ENCODE assay signal across 8 cellular contexts in genomic region chr11:119108151-119108856, GRCh38. TPM values are rescaled to one million over a fixed set of nuclear protein-coding genes. Genes with fewer than 3 reads are reported as not detected.
A peak's percentile ranks its signal among the peaks of the same experiment; 100 is the strongest.
DNase-seq lines count a peak whose midpoint lies in the region; ATAC-seq, FAIRE-seq and TF ChIP-seq lines count a peak whose summit lies in the region.

No MANE protein-coding gene starts in this region.

- H3K36me3 ChIP-seq in bronchial epithelial cell (ENCODE audit: control insufficient read depth, insufficient read depth, low read length): peaks cover 8% of the 10 kb centered on the region
- H3K36me3 ChIP-seq in thoracic aorta: peaks cover 20% of the 10 kb centered on the region

- POLR2A ChIA-PET in HEK293T (lab: Yijun Ruan, JAX): interaction anchor here (7.0 kb wide), 1 partner anchor 13 kb away, joined by 67 read pairs; the partner anchor contains the start of gene HINFP

- ATAC-seq in thoracic aorta (ENCODE audit: insufficient number of reproducible peaks, low FRiP score, low read depth): no peak

- WGBS in lower leg skin, 2 donors: 15 to 16% methylated on average over 6 to 8 of the region's 8 CpGs

- TF ChIP-seq POLR2A in lower leg skin (IDR thresholded peaks at IDR 0.05): no peak

- CTCF ChIA-PET in HEK293T (lab: Yijun Ruan, JAX): no interaction called here

- peak overlapping the region; percentile 81 for H3K4me3 ChIP-seq in bronchial epithelial cell (ENCODE audit: low read depth, low read length)
- H3K4me3 ChIP-seq in lower leg skin (ENCODE audit: low read depth, poor library complexity, severe bottlenecking): peak overlapping the region; percentile 85
- H3K4me3 ChIP-seq in thoracic aorta: peak overlapping the region; percentile 99

- TF ChIP-seq CTCF in bronchial epithelial cell (IDR thresholded peaks at IDR 0.05; ENCODE audit: insufficient read depth, low read length, severe bottlenecking): no peak
- no peak for TF ChIP-seq CTCF in lower leg skin (IDR thresholded peaks at IDR 0.05)
- TF ChIP-seq CTCF in thoracic aorta (IDR thresholded peaks at IDR 0.05): no peak

- DNase-seq in DMS53 treated with DMSO at 0.1 percent for 48 hours (lab: John Stamatoyannopoulos, UW; ENCODE audit: unreplicated experiment): peak; percentile 66
- peak; percentile 39 for DNase-seq in HEK293T (ENCODE audit: extremely low spot score)
- DNase-seq in RPMI7951 (ENCODE audit: low read depth): peak; percentile 48
- peak; percentile 71 for DNase-seq in bronchial epithelial cell (ENCODE audit: low read depth)
- no peak for DNase-seq in lower leg skin (ENCODE audit: low spot score in 2 of 2)
- no peak for DNase-seq in thoracic aorta (ENCODE audit: low spot score)
- no peak for DNase-seq in posterior vena cava (ENCODE audit: low spot score)
- DNase-seq in AG08395 (ENCODE audit: low spot score): no peak

- no peaks in the 10 kb centered on the region for H3K9me3 ChIP-seq in thoracic aorta

- peak; percentile 23 for FAIRE-seq in bronchial epithelial cell (lab: Jason Lieb, UNC)

- H3K4me1 ChIP-seq in thoracic aorta (ENCODE audit: control insufficient read depth in 1 of 2, low read depth in 2 of 2): peaks cover 12 to 42% of the 10 kb centered on the region in 2 donors

- H3K27me3 ChIP-seq in bronchial epithelial cell (ENCODE audit: control insufficient read depth, insufficient read depth, low read length): no peaks in the 10 kb centered on the region
- no peaks in the 10 kb centered on the region for H3K27me3 ChIP-seq in thoracic aorta (replicated peaks; ENCODE audit: insufficient read depth)

- peak overlapping the region; percentile 65 to 77 for H3K27ac ChIP-seq in thoracic aorta

- intact Hi-C loops in lower leg skin (cut with DNase I; ENCODE audit: low total_unique reads) (loop anchor here (2.0 kb wide), 1 partner anchor 58 kb away; no protein-coding TSS in a partner anchor), posterior vena cava (cut with DNase I) (no loop called here)

TF ChIP-seq in HEK293T, 16 proteins besides CTCF, POLR2A, EP300 and RAD21:
- TF ChIP-seq NFRKB (IDR thresholded peaks at IDR 0.05): no peak
- TF ChIP-seq, protein P1, sequence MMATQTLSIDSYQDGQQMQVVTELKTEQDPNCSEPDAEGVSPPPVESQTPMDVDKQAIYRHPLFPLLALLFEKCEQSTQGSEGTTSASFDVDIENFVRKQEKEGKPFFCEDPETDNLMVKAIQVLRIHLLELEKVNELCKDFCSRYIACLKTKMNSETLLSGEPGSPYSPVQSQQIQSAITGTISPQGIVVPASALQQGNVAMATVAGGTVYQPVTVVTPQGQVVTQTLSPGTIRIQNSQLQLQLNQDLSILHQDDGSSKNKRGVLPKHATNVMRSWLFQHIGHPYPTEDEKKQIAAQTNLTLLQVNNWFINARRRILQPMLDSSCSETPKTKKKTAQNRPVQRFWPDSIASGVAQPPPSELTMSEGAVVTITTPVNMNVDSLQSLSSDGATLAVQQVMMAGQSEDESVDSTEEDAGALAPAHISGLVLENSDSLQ (IDR thresholded peaks at IDR 0.05): peak; percentile 49

RNA-seq across cellular contexts. Expression of gene C2CD2L, which starts 1.2 kb away (rescaled TPM):
- 3.2 and 4.8 TPM in 2 replicates for total RNA-seq in RPMI7951 (2014; rRNA removed; shearing (Covaris generic))
- total RNA-seq in bronchial epithelial cell (1.3 and 2.3 TPM in 2 replicates), lower leg skin (10 to 100 TPM; 16.8 to 27.2 (median 22.6) TPM), thoracic aorta (10 to 100 TPM; 10.0 to 13.4 TPM), posterior vena cava (1 to 10 TPM; 7.4 to 8.5 TPM)

RNA-seq across cellular contexts. Expression of gene DPAGT1, which starts 6.7 kb away (rescaled TPM):
- 41.6 and 44.0 TPM in 2 replicates for total RNA-seq in RPMI7951 (2014; rRNA removed; shearing (Covaris generic))
- total RNA-seq in bronchial epithelial cell (9.5 and 12.1 TPM in 2 replicates), lower leg skin (10 to 100 TPM; 18.9 to 46.9 (median 27.5) TPM), thoracic aorta (10 to 100 TPM; 21.4 to 44.3 TPM), posterior vena cava (10 to 100 TPM; 23.8 to 24.2 TPM)

RNA-seq across cellular contexts. Expression of gene HINFP, which starts 13.1 kb away (rescaled TPM):
- total RNA-seq in RPMI7951 (2014; rRNA removed; shearing (Covaris generic)): 13.2 and 16.5 TPM in 2 replicates
- 12.4 TPM in 2 replicates for total RNA-seq in bronchial epithelial cell
- 10 to 100 TPM; 15.0 to 39.6 (median 31.2) TPM for total RNA-seq in lower leg skin
- total RNA-seq in thoracic aorta: 10 to 100 TPM; 13.4 to 34.7 TPM
- 10 to 100 TPM; 10.8 to 13.4 TPM for total RNA-seq in posterior vena cava

RNA-seq across cellular contexts. Expression of gene HMBS, which starts 23.6 kb away (rescaled TPM):
- 14.3 and 17.1 TPM in 2 replicates for total RNA-seq in RPMI7951 (2014; rRNA removed; shearing (Covaris generic))
- 6.3 and 10.0 TPM in 2 replicates for total RNA-seq in bronchial epithelial cell
- total RNA-seq in lower leg skin: 10 to 100 TPM in 3 of 4 donors, 1 to 10 TPM in 1; 8.8 to 11.9 (median 11.1) TPM
- 10 to 100 TPM in 1 of 2 donors, 1 to 10 TPM in 1; 5.7 to 27.2 TPM for total RNA-seq in thoracic aorta
- 10 to 100 TPM; 16.8 to 21.1 TPM for total RNA-seq in posterior vena cava

RNA-seq across cellular contexts. Expression of gene ABCG4, which starts 40.5 kb away (rescaled TPM):
- 0.20 and 0.24 TPM in 2 replicates for total RNA-seq in RPMI7951 (2014; rRNA removed; shearing (Covaris generic))
- under 0.01 and 0.13 TPM in 2 replicates for total RNA-seq in bronchial epithelial cell
- 1 to 10 TPM in 1 of 4 donors, under 1 TPM in 3; 0.52 to 1.1 (median 0.67) TPM for total RNA-seq in lower leg skin
- 1 to 10 TPM in 1 of 2 donors, not detected in 1; 1.6 TPM for total RNA-seq in thoracic aorta
- under 1 TPM; 0.23 to 0.43 TPM for total RNA-seq in posterior vena cava

Comparison
In these comparisons a context has a peak if more than half of its experiments do, and no peak if none do; other contexts are left out.
1. DNase-seq: peak in DMS53 treated with DMSO at 0.1 percent for 48 hours (single experiment), HEK293T (single experiment), RPMI7951 (single experiment) and bronchial epithelial cell (single experiment); none in lower leg skin (0 of 2), thoracic aorta (single experiment), posterior vena cava (single experiment) and AG08395 (single experiment).
2. Peak in every context shown above with its lines, with median percentiles within 50 percentile points of each other: H3K4me3 ChIP-seq.